ENCODE assay signal across 8 cellular contexts in the genomic region with DNA sequence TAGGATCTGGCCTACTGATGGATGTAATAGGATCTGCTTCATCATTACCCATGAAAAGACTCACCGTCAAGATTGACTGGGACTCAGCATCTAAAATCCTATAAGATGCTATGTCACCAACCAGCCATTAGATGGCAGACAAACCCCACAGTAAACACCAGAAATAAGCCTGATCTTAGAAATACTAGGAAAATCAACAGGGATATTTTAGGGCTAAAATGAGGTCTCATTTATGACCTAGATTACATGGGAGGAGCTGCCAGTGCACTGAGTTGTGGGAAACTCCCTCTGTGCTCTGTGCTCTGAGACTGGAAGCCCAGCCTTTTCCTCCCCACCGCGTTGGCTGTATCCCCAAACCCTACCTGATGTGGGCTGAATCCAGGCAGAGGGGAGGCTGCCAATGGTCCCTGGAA.
DNase-seq lines count a peak whose midpoint lies in the region; ATAC-seq, FAIRE-seq and TF ChIP-seq lines count a peak whose summit lies in the region.
"Not testable (repeated sequence)": the region's sequence is repeated elsewhere in the genome, so short reads cannot be mapped to it uniquely, and the experiment has no call there.

No MANE protein-coding gene starts in this region.

- not testable (repeated sequence) for H3K9ac ChIP-seq in BLaER1; IMR-90 (ENCODE audit: low read depth, low read length)

- peak; percentile 98 for FAIRE-seq in TTC549 (lab: Jason Lieb, UNC)

- intact Hi-C loops in IMR-90 (cut with micrococcal nuclease); left colon (cut with DNase I, micrococcal nuclease): not testable (repeated sequence)

- in situ Hi-C loops in IMR-90 (cut with MboI; ENCODE audit: low sequenced_read_pairs): not testable (repeated sequence)

- H3K27me3 ChIP-seq in BLaER1; IMR-90 (ENCODE audit: control insufficient read depth, insufficient read depth, low read length): not testable (repeated sequence)

- not testable (repeated sequence) for H2BK5ac ChIP-seq in IMR-90 (ENCODE audit: low read depth, low read length, poor library complexity, severe bottlenecking)

- H3K4me3 Mint-ChIP-seq in progenitor cell of endocrine pancreas (ENCODE audit: low read depth): not testable (repeated sequence)

- H3K56ac ChIP-seq in IMR-90 (ENCODE audit: extremely low read depth, insufficient read depth, low read length): not testable (repeated sequence)

- H3K27ac Mint-ChIP-seq in progenitor cell of endocrine pancreas: not testable (repeated sequence)

- peaks cover 36% of the 10 kb centered on the region for H3K4me1 ChIP-seq in BLaER1
- H3K4me1 ChIP-seq in IMR-90 (ENCODE audit: control insufficient read depth, insufficient read depth, low read length): not testable (repeated sequence)

- H2AK5ac ChIP-seq in IMR-90 (ENCODE audit: low read depth, low read length): not testable (repeated sequence)

- H3K27me3 Mint-ChIP-seq in progenitor cell of endocrine pancreas: peaks cover 13% of the 10 kb centered on the region

- not testable (repeated sequence) for H3K4me3 ChIP-seq in BLaER1; IMR-90 (ENCODE audit: insufficient read depth, low read depth, low read length); epithelial cell of proximal tubule (ENCODE audit: low read depth, low read length)

- not testable (repeated sequence) for H2BK120ac ChIP-seq in IMR-90 (ENCODE audit: low read depth, low read length)

- H2BK20ac ChIP-seq in IMR-90 (ENCODE audit: low read depth, low read length): not testable (repeated sequence)

- H4K91ac ChIP-seq in IMR-90 (ENCODE audit: insufficient read depth, low read depth, low read length): not testable (repeated sequence)

- not testable (repeated sequence) for H3K27ac ChIP-seq in BLaER1; IMR-90 (ENCODE audit: insufficient read depth, low read length)

- dilution Hi-C loops in IMR-90 (cut with HindIII; ENCODE audit: low sequenced_read_pairs, unreplicated experiment): not testable (repeated sequence)

- not testable (repeated sequence) for BruUV-seq in IMR-90 (replicated peaks; lab: Mats Ljungman, UMichigan)

- H4K20me1 ChIP-seq in BLaER1; IMR-90 (ENCODE audit: insufficient read depth, low read length): not testable (repeated sequence)

- ATAC-seq in GM18907 (IDR thresholded peaks at IDR 0.05; ENCODE audit: unreplicated experiment) (peak; percentile 68), HG02623 (IDR thresholded peaks at IDR 0.05; ENCODE audit: unreplicated experiment) (peak; percentile 45), IMR-90 (ENCODE audit: low read depth) (peak; percentile 87), left colon (peak; percentile 33)

- not testable (repeated sequence) for H4K5ac ChIP-seq in IMR-90 (ENCODE audit: low read depth, low read length)

- not testable (repeated sequence) for H3K9me1 ChIP-seq in IMR-90 (ENCODE audit: insufficient read depth, low read length)

- not testable (repeated sequence) for H3K36me3 ChIP-seq in BLaER1; IMR-90 (ENCODE audit: control insufficient read depth, insufficient read depth, low read length)

- POLR2A ChIA-PET in IMR-90 (lab: Charles Lee; ENCODE audit: unreplicated experiment): not testable (repeated sequence)

- no CpG with 5 or more reads among the region's 3 CpGs for WGBS in IMR-90 (ENCODE audit: extremely low coverage in 2 of 2, insufficient read length in 1 of 2), 2 experiments

- not testable (repeated sequence) for H3K9me3 ChIP-seq in BLaER1; IMR-90 (ENCODE audit: control insufficient read depth, insufficient read depth, low read length)

- not testable (repeated sequence) for TF ChIP-seq RAD21 in IMR-90 (IDR thresholded peaks at IDR 0.05; ENCODE audit: low read length)

- not testable (repeated sequence) for H3K79me1 ChIP-seq in IMR-90 (ENCODE audit: low read depth in 1 of 2, low read length in 2 of 2)

- H3K14ac ChIP-seq in IMR-90 (replicated peaks; ENCODE audit: low read depth, low read length): not testable (repeated sequence)

- not testable (repeated sequence) for DNase-seq in IMR-90; epithelial cell of proximal tubule (ENCODE audit: low read depth); left colon; progenitor cell of endocrine pancreas (ENCODE audit: low spot score, unreplicated experiment)

- H3K23ac ChIP-seq in IMR-90 (ENCODE audit: low read depth, low read length): not testable (repeated sequence)

- not testable (repeated sequence) for TF ChIP-seq POLR2A in IMR-90 (IDR thresholded peaks at IDR 0.05; ENCODE audit: low read depth, low read length)

- TF ChIP-seq CTCF in IMR-90 (conservative IDR thresholded peaks at IDR 0.05; ENCODE audit: low read depth, low read length) (0 out of 2 replicates have a peak, but pooled peaks have one; percentile 11), epithelial cell of proximal tubule (conservative IDR thresholded peaks at IDR 0.05; ENCODE audit: low read depth, low read length) (peak; percentile 31), progenitor cell of endocrine pancreas (IDR thresholded peaks at IDR 0.05; ENCODE audit: unreplicated experiment) (peak; percentile 41)

- peak overlapping the region; percentile 44 for H3K4me2 ChIP-seq in BLaER1
- not testable (repeated sequence) for H3K4me2 ChIP-seq in IMR-90 (ENCODE audit: low read depth, low read length)

- not testable (repeated sequence) for H3K18ac ChIP-seq in IMR-90 (ENCODE audit: low read depth, low read length)

- not testable (repeated sequence) for H3K4me1 Mint-ChIP-seq in progenitor cell of endocrine pancreas (ENCODE audit: low read depth)

- H3K36me3 Mint-ChIP-seq in progenitor cell of endocrine pancreas (ENCODE audit: insufficient read depth): not testable (repeated sequence)

- H3K4ac ChIP-seq in IMR-90 (ENCODE audit: low read depth, low read length): not testable (repeated sequence)

- H2AFZ ChIP-seq in IMR-90 (replicated peaks; ENCODE audit: low read length, poor library complexity): not testable (repeated sequence)

- H4K8ac ChIP-seq in IMR-90 (ENCODE audit: low read depth in 2 of 2, low read length in 2 of 2): not testable (repeated sequence)

- not testable (repeated sequence) for H3K9me3 Mint-ChIP-seq in progenitor cell of endocrine pancreas (ENCODE audit: low read depth)

- not testable (repeated sequence) for H2BK15ac ChIP-seq in IMR-90 (ENCODE audit: low read depth, low read length)

- H2AK9ac ChIP-seq in IMR-90 (replicated peaks; ENCODE audit: low read depth, low read length, poor library complexity): not testable (repeated sequence)

- CTCF ChIA-PET in IMR-90 (lab: Yijun Ruan, JAX): not testable (repeated sequence)

Comparison
In these comparisons a context has a peak if more than half of its experiments do, and no peak if none do; other contexts are left out.
1. ATAC-seq: peak in every context shown above with its lines; median percentile 87 in IMR-90; 68 in GM18907; 45 in HG02623; 33 in left colon.